31 cellular contexts compared by ENCODE assay signal in genomic region chr4:17816142-17816541, GRCh38. TPM values are rescaled to one million over a fixed set of nuclear protein-coding genes. Genes with fewer than 3 reads are reported as not detected.
"Had no signal": no experiment of that assay in that cellular context is flagged by ENCODE, and none has a peak within 500 bp of the region (broad histone marks: within the 10 kb centered on the region; RNA-seq: fewer than 3 reads in every experiment).

No MANE protein-coding gene starts in this region.

- H3K36me3 ChIP-seq: colonic mucosa, esophagus squamous epithelium, gastrocnemius medialis, right lobe of liver, thoracic aorta had no signal

- H3K9ac ChIP-seq: parathyroid adenoma had no signal

- H3K9me3 ChIP-seq: colonic mucosa, esophagus squamous epithelium, gastrocnemius medialis, right lobe of liver, thoracic aorta had no signal

- ATAC-seq: activated T-helper 17 cell treated with anti-CD3 and anti-CD28 coated beads, Interleukin-2, amount 50 U/mL, for 72 hours; gastrocnemius medialis; left cardiac atrium; left ventricle myocardium superior; right lobe of liver had no signal

- H3K36me3 Mint-ChIP-seq: activated naive CD8-positive, alpha-beta T cell; naive B cell had no signal

- H3K4me1 ChIP-seq: parathyroid adenoma had no signal

- H3K4me3 ChIP-seq: colonic mucosa, esophagus squamous epithelium, gastrocnemius medialis, hepatocyte, right lobe of liver, thoracic aorta had no signal

- H3K27me3 ChIP-seq: colonic mucosa, esophagus squamous epithelium, gastrocnemius medialis, hepatocyte, right lobe of liver had no signal

- H2AFZ ChIP-seq: hepatocyte, parathyroid adenoma had no signal

- H3K4me3 Mint-ChIP-seq: activated CD4-positive, alpha-beta T cell treated with anti-CD3 and anti-CD28 coated beads for 36 hours; activated naive CD8-positive, alpha-beta T cell; activated T-cell treated with anti-CD3 and anti-CD28 coated beads, Interleukin-2, amount 50 U/mL, for 24 hours; activated T-helper 17 cell treated with anti-CD3 and anti-CD28 coated beads, Interleukin-2, amount 50 U/mL, for 72 hours; central memory CD8-positive, alpha-beta T cell; mesothelial cell of epicardium; naive B cell; nephron progenitor cell; stimulated activated naive CD8-positive, alpha-beta T cell treated with anti-CD3 and anti-CD28 coated beads, Interleukin-15, Interleukin-2, amounts not matched to agents 100 ng/mL and 50 ng/mL, for 24 hours had no signal

- H3K27me3 Mint-ChIP-seq: activated CD4-positive, alpha-beta T cell treated with anti-CD3 and anti-CD28 coated beads for 36 hours; activated T-cell treated with anti-CD3 and anti-CD28 coated beads, Interleukin-2, amount 50 U/mL, for 24 hours; activated T-helper 17 cell treated with anti-CD3 and anti-CD28 coated beads, Interleukin-2, amount 50 U/mL, for 72 hours; central memory CD8-positive, alpha-beta T cell; naive B cell; stimulated activated naive CD8-positive, alpha-beta T cell treated with anti-CD3 and anti-CD28 coated beads, Interleukin-15, Interleukin-2, amounts not matched to agents 100 ng/mL and 50 ng/mL, for 24 hours had no signal

- H3K27ac Mint-ChIP-seq: activated CD4-positive, alpha-beta T cell treated with anti-CD3 and anti-CD28 coated beads for 36 hours; activated naive CD8-positive, alpha-beta T cell; activated T-cell treated with anti-CD3 and anti-CD28 coated beads, Interleukin-2, amount 50 U/mL, for 24 hours; activated T-helper 17 cell treated with anti-CD3 and anti-CD28 coated beads, Interleukin-2, amount 50 U/mL, for 72 hours; mesothelial cell of epicardium; naive B cell; nephron progenitor cell; stimulated activated naive CD8-positive, alpha-beta T cell treated with anti-CD3 and anti-CD28 coated beads, Interleukin-15, Interleukin-2, amounts not matched to agents 100 ng/mL and 50 ng/mL, for 24 hours had no signal

- H3K4me2 ChIP-seq: hepatocyte had no signal

- H3K79me2 ChIP-seq: parathyroid adenoma had no signal

- H3K9me3 Mint-ChIP-seq: activated T-cell treated with anti-CD3 and anti-CD28 coated beads, Interleukin-2, amount 50 U/mL, for 24 hours; activated T-helper 17 cell treated with anti-CD3 and anti-CD28 coated beads, Interleukin-2, amount 50 U/mL, for 72 hours; central memory CD8-positive, alpha-beta T cell; mesothelial cell of epicardium; naive B cell; nephron progenitor cell; stimulated activated naive CD8-positive, alpha-beta T cell treated with anti-CD3 and anti-CD28 coated beads, Interleukin-15, Interleukin-2, amounts not matched to agents 100 ng/mL and 50 ng/mL, for 24 hours had no signal

- DNase-seq: activated CD4-positive, alpha-beta T cell treated with anti-CD3 and anti-CD28 coated beads for 36 hours; activated CD4-positive, alpha-beta T cell treated with anti-CD3 and anti-CD28 coated beads, Interleukin-2, amount 50 U/mL, for 48 hours; activated CD4-positive, CD25-positive, alpha-beta regulatory T cell; activated CD8-positive, alpha-beta memory T cell treated with anti-CD3 and anti-CD28 coated beads, Interleukin-2, amount 50 U/mL, for 48 hours; activated T-cell treated with anti-CD3 and anti-CD28 coated beads, Interleukin-2, amount 50 U/mL, for 24 hours; anterior cingulate cortex; colonic mucosa; effector CD8-positive, alpha-beta T cell; esophagus squamous epithelium; gastrocnemius medialis; islet precursor cell; left cardiac atrium; left ventricle myocardium superior; naive B cell; nephron progenitor cell; right lobe of liver; stimulated activated CD4-positive, alpha-beta T cell treated with anti-CD3 and anti-CD28 coated beads, Interleukin-2, amount 100 ng/mL, for 48 hours; trophoblast cell had no signal

- H3K27ac ChIP-seq: colonic mucosa, epithelial cell of prostate, esophagus squamous epithelium, gastrocnemius medialis, hepatocyte, parathyroid adenoma, right lobe of liver, thoracic aorta had no signal

RNA-seq across cellular contexts. Expression of gene FAM184B, which starts 34.7 kb away (rescaled TPM):
- total RNA-seq: activated T-helper 17 cell treated with anti-CD3 and anti-CD28 coated beads, Interleukin-2, amount 50 U/mL, for 72 hours; bronchial epithelial cell; hepatocyte; left ventricle myocardium superior; lung microvascular endothelial cell; right lobe of liver; subcutaneous adipose tissue; T-helper 2 cell treated with Interferon-gamma antibody and Interleukin-4, amounts not matched to agents 100 ng/mL and 5 ng/mL, for 36 hours; thoracic aorta had no signal
